Comparison of ENCODE assay signal across 15 cellular contexts in the genomic region with DNA sequence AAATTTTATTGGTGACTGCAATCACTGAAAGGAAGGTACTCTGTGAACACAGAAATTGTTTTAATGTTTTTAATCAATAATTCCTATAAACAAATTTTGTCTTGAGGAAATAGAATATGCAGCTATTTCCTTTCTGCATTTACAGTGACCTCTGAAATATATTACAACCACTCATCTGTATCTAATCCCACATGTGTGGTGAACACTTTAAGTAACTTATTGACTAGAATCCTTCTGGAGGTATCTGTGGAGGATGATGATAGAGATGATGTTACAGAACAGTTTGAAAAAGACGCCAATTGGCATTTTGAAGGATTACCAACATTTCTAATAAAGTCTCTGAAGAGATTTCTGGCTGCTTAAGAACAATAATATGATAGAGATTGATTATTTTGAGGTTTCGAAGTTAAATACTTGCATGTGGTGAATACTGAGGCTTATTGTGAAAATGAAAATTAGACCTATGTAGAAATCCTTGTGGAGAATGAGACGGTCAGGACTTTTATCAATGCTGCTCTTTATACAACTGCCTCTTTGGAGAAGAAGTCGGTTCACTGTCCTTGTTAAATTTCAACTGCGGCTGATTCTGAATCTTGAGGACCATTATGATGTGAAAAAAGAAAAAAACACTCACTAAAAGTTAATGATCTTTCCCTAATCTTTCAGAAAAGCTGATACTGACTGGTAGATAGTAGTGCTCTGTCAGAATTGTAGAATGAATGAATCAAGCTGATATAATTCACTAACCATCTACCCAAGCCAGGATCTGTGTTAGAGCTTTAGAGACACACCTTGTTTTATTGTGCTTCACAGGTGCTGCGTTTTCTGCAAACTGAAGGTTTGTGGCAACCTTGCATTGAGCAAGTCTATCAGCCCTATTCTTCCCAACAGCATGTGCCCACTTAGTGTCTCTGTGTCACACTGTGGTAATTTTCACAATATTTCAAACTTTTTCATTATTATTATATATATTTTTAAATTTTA.
DNase-seq lines count a peak whose midpoint lies in the region; ATAC-seq and TF ChIP-seq lines count a peak whose summit lies in the region.
"Had no signal": no experiment of that assay in that cellular context is flagged by ENCODE, and none has a peak within 500 bp of the region (broad histone marks: within the 10 kb centered on the region; RNA-seq: fewer than 3 reads in every experiment).

No MANE protein-coding gene starts in this region.

- H3K4me3 ChIP-seq in SK-N-MC (no peak overlapping the region), subcutaneous abdominal adipose tissue (ENCODE audit: low read depth in 1 of 5, low read length in 5 of 5) (peak overlapping the region in 1 of 5 donors; percentile 6), lower lobe of right lung (no peak overlapping the region)
- H3K4me3 ChIP-seq: thoracic aorta had no signal

- peak; percentile 1 for DNase-seq in NCI-H82 (lab: John Stamatoyannopoulos, UW)
- no peak for DNase-seq in NCI-H82 treated with DMSO at 0.1 percent for 48 hours (lab: John Stamatoyannopoulos, UW; ENCODE audit: unreplicated experiment)
- no peak for DNase-seq in SK-N-MC (ENCODE audit: low read depth, low spot score)
- DNase-seq in kidney glomerular epithelial cell (lab: John Stamatoyannopoulos, UW): peak; percentile 26
- DNase-seq in retina: no peak
- DNase-seq in lower lobe of right lung: no peak
- DNase-seq: 8988T; activated T-cell treated with anti-CD3 and anti-CD28 coated beads, Interleukin-2, amount 50 U/mL, for 24 hours; amniotic stem cell; Kasumi-1; NCI-H187 treated with DMSO at 0.1 percent for 48 hours; NK-92 treated with Interleukin-12 subunit alpha and Interleukin-12 subunit beta, amount 100 ng/mL, for 24 hours had no signal

- H3K9me3 ChIP-seq in SK-N-MC (ENCODE audit: low read depth, low read length) (no peaks in the 10 kb centered on the region), subcutaneous abdominal adipose tissue (ENCODE audit: control insufficient read depth in 5 of 5, low read length in 5 of 5) (no peaks in the 10 kb centered on the region), lower lobe of right lung (no peaks in the 10 kb centered on the region)
- H3K9me3 ChIP-seq: thoracic aorta had no signal

- intact Hi-C loops in lower lobe of right lung (cut with DNase I): no loop called here

- TF ChIP-seq CTCF in lower lobe of right lung (IDR thresholded peaks at IDR 0.05): no peak

- ATAC-seq in HG03135 (IDR thresholded peaks at IDR 0.05; ENCODE audit: unreplicated experiment) (no peak), lower lobe of right lung (no peak)

- H3K27me3 ChIP-seq in subcutaneous abdominal adipose tissue (ENCODE audit: control insufficient read depth in 5 of 5, insufficient read depth in 4 of 5, low read length in 5 of 5) (no peaks in the 10 kb centered on the region), lower lobe of right lung (ENCODE audit: low read depth) (no peaks in the 10 kb centered on the region)

- H3K4me1 ChIP-seq in subcutaneous abdominal adipose tissue (ENCODE audit: control insufficient read depth in 5 of 5, insufficient read depth in 5 of 5, low read length in 5 of 5) (peaks cover 0 to 26% (median 23%) of the 10 kb centered on the region in 5 donors), lower lobe of right lung (peaks cover 37% of the 10 kb centered on the region)

- H3K27ac ChIP-seq in SK-N-MC (no peak overlapping the region), subcutaneous abdominal adipose tissue (ENCODE audit: low read depth, low read length) (peak overlapping the region; percentile 71), lower lobe of right lung (no peak overlapping the region)
- H3K27ac ChIP-seq: thoracic aorta had no signal

- H3K36me3 ChIP-seq in SK-N-MC (ENCODE audit: insufficient read depth, low read length) (no peaks in the 10 kb centered on the region), subcutaneous abdominal adipose tissue (ENCODE audit: control insufficient read depth in 5 of 5, insufficient read depth in 5 of 5, low read length in 5 of 5) (no peaks in the 10 kb centered on the region), lower lobe of right lung (no peaks in the 10 kb centered on the region)
- H3K36me3 ChIP-seq: thoracic aorta had no signal

- H3K9ac ChIP-seq in SK-N-MC (ENCODE audit: insufficient read length) (peak overlapping the region; percentile 4), subcutaneous abdominal adipose tissue (ENCODE audit: low read length in 5 of 5) (no peak overlapping the region)

Comparison
In these comparisons a context has a peak if more than half of its experiments do, and no peak if none do; other contexts are left out.
1. DNase-seq: peak in NCI-H82 (single experiment) and kidney glomerular epithelial cell (single experiment); none in NCI-H82 treated with DMSO at 0.1 percent for 48 hours (single experiment), SK-N-MC (single experiment), retina (single experiment) and lower lobe of right lung (single experiment).